ENCODE assay signal across 13 cellular contexts in genomic region chrX:12065251-12065650, GRCh38.
DNase-seq lines count a peak whose midpoint lies in the region; ATAC-seq and TF ChIP-seq lines count a peak whose summit lies in the region.
"Had no signal": no experiment of that assay in that cellular context is flagged by ENCODE, and none has a peak within 500 bp of the region (broad histone marks: within the 10 kb centered on the region; RNA-seq: fewer than 3 reads in every experiment).

No MANE protein-coding gene starts in this region.

- H3K4me2 ChIP-seq in PC-9, result no peak overlapping the region
- H3K4me2 ChIP-seq: KMS-11 had no signal

- H3K4me3 Mint-ChIP-seq in progenitor cell of endocrine pancreas (ENCODE audit: low read depth), result no peak overlapping the region

- H3F3A ChIP-seq in PC-9 (ENCODE audit: insufficient read depth, low read depth), result no peaks in the 10 kb centered on the region

- H3K27ac ChIP-seq in PC-9 (no peak overlapping the region), psoas muscle (no peak overlapping the region)
- H3K27ac ChIP-seq: adrenal gland, KMS-11, thoracic aorta had no signal

- H3K9me2 ChIP-seq in PC-9 (ENCODE audit: insufficient read depth), result no peaks in the 10 kb centered on the region; the same call in 1 of the 2 replicates

- H3K4me1 Mint-ChIP-seq in progenitor cell of endocrine pancreas (ENCODE audit: low read depth), result no peaks in the 10 kb centered on the region
- H3K4me1 Mint-ChIP-seq: naive B cell had no signal

- H3K36me3 Mint-ChIP-seq in progenitor cell of endocrine pancreas (ENCODE audit: insufficient read depth), result no peaks in the 10 kb centered on the region
- H3K36me3 Mint-ChIP-seq: naive B cell had no signal

- no peaks in the 10 kb centered on the region for H4K20me1 ChIP-seq in PC-9 (ENCODE audit: insufficient read depth)

- POLR2A ChIA-PET in PC-9 (lab: Charles Lee; ENCODE audit: unreplicated experiment), result no interaction called here

- no peak for ATAC-seq in psoas muscle
- ATAC-seq in HG02840 (IDR thresholded peaks at IDR 0.05; ENCODE audit: low FRiP score, unreplicated experiment), result no peak

- H3K27me3 ChIP-seq in H7 (ENCODE audit: control insufficient read depth, insufficient read depth, low read length), result no peaks in the 10 kb centered on the region
- H3K27me3 ChIP-seq in PC-9 (ENCODE audit: insufficient read depth, low read depth), result no peaks in the 10 kb centered on the region
- H3K27me3 ChIP-seq in psoas muscle (ENCODE audit: insufficient read depth in 3 of 3, low read length in 2 of 3), result peaks cover 0 to 17% (median 0%) of the 10 kb centered on the region in 3 donors
- H3K27me3 ChIP-seq: adrenal gland had no signal

- BruUV-seq in PC-9 (replicated peaks; lab: Mats Ljungman, UMichigan), result no TSS peak

- 13 to 21% (median 15%) methylated on average over 4 to 5 of the region's 5 CpGs for WGBS in psoas muscle, 3 donors

- no peaks in the 10 kb centered on the region for H3K79me2 ChIP-seq in PC-9 (ENCODE audit: low read depth)

- H2AFZ ChIP-seq in PC-9, result no peak overlapping the region

- H3K4me1 ChIP-seq in PC-9 (replicated peaks; ENCODE audit: insufficient read depth) (no peaks in the 10 kb centered on the region), psoas muscle (no peaks in the 10 kb centered on the region)
- H3K4me1 ChIP-seq: adrenal gland had no signal

- no peak overlapping the region for H3K27ac Mint-ChIP-seq in progenitor cell of endocrine pancreas
- H3K27ac Mint-ChIP-seq: naive B cell had no signal

- no peaks in the 10 kb centered on the region for H3K9me3 ChIP-seq in PC-9 (ENCODE audit: insufficient read depth, low read depth)
- H3K9me3 ChIP-seq in psoas muscle, result no peaks in the 10 kb centered on the region
- H3K9me3 ChIP-seq: adrenal gland, thoracic aorta had no signal

- peaks cover 13% of the 10 kb centered on the region for H3K9me3 Mint-ChIP-seq in progenitor cell of endocrine pancreas (ENCODE audit: low read depth)

- CTCF ChIA-PET in PC-9 (lab: Charles Lee), result no interaction called here

- H3K27me3 Mint-ChIP-seq in progenitor cell of endocrine pancreas, result no peaks in the 10 kb centered on the region

- H3K36me3 ChIP-seq in H7 (replicated peaks; ENCODE audit: control insufficient read depth, insufficient read depth, low read length) (no peaks in the 10 kb centered on the region), PC-9 (ENCODE audit: low read depth) (no peaks in the 10 kb centered on the region), psoas muscle (ENCODE audit: insufficient read depth in 1 of 2, low read depth in 1 of 2) (no peaks in the 10 kb centered on the region)
- H3K36me3 ChIP-seq: adrenal gland, thoracic aorta had no signal

- peak; percentile 7 for DNase-seq in H7
- DNase-seq in PC-9, result peak; percentile 8 to 39
- DNase-seq in epithelial cell of esophagus (ENCODE audit: low read depth), result peak; percentile 59
- DNase-seq in progenitor cell of endocrine pancreas (ENCODE audit: low spot score, unreplicated experiment), result peak; percentile 19
- DNase-seq in psoas muscle, result no peak
- no peak for DNase-seq in NCI-H2196 (lab: John Stamatoyannopoulos, UW; ENCODE audit: unreplicated experiment)
- DNase-seq: adrenal gland, GDM1, glutamatergic neuron, naive B cell had no signal

- TF ChIP-seq CTCF in PC-9 (conservative IDR thresholded peaks at IDR 0.05) (no peak), epithelial cell of esophagus (IDR thresholded peaks at IDR 0.05; ENCODE audit: insufficient read depth, low read depth, low read length, missing control alignments) (no peak), progenitor cell of endocrine pancreas (IDR thresholded peaks at IDR 0.05; ENCODE audit: unreplicated experiment) (no peak), psoas muscle (IDR thresholded peaks at IDR 0.05) (no peak)

- H3K4me3 ChIP-seq in H7 (ENCODE audit: insufficient read depth, low read depth, low read length) (no peak overlapping the region), PC-9 (no peak overlapping the region), epithelial cell of esophagus (ENCODE audit: low read length) (no peak overlapping the region), psoas muscle (no peak overlapping the region)
- H3K4me3 ChIP-seq: adrenal gland, thoracic aorta had no signal

- intact Hi-C loops in PC-9 (cut with micrococcal nuclease; ENCODE audit: unreplicated experiment), result loop anchor here (5.0 kb wide), 1 partner anchor 98 kb away; no protein-coding TSS in a partner anchor
- intact Hi-C loops in psoas muscle (cut with DNase I), result no loop called here

Comparison
In these comparisons a context has a peak if more than half of its experiments do, and no peak if none do; other contexts are left out.
1. DNase-seq: peak in H7 (single experiment), PC-9 (2 of 2), epithelial cell of esophagus (single experiment) and progenitor cell of endocrine pancreas (single experiment); none in psoas muscle (0 of 2) and NCI-H2196 (single experiment).